In the genomic region with DNA sequence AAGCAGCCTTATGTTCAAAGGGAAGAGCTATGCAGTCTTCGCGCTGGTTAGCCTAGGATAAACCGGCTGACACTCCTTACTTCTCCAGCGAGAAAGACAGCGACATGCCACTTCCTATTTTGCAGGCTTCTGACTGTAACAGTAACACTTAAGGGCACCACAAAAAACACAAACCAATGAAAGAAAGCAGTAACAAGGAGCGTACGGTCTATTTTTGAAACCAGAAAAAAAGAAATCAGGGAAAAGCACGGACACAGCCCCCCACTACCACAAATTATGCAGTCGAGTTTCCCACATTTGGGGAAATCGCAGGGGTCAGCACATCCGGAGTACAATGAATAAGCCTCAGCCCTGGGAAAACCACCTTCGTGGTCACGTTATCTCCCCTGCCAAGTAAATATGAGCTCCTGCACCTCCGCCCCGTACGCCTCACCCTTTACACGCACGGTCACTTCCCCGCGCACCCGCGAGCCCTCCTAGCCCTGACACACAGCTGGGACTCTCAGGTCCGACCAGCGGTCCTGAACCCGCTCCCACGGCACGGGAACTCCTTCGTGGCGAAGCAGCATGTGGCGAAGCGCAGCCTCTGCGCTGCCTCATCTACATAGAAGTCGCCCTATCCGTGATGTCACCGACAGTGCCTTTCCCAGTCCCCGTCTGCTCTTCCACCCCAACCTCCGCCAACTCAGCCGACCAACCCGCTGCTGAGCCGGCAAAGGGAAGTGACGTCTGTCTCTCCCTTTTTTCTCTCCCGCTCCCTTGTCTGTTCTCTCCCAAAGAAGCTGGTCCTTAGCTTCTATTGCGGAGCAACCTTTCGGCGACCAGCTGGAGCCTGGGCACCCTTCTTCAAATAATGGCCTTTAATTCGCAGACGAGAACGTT, we compare ENCODE assay signal across 8 cellular contexts. TPM values are rescaled to one million over a fixed set of nuclear protein-coding genes. Genes with fewer than 3 reads are reported as not detected.
A peak's percentile ranks its signal among the peaks of the same experiment; 100 is the strongest.
DNase-seq lines count a peak whose midpoint lies in the region; ATAC-seq and TF ChIP-seq lines count a peak whose summit lies in the region.

No MANE protein-coding gene starts in this region.

- peak overlapping the region; percentile 75 for H3K4me3 Mint-ChIP-seq in activated CD8-positive, alpha-beta memory T cell treated with anti-CD3 and anti-CD28 coated beads, Interleukin-2, amount 10 ng/mL, durations not matched to agents 7 days and 5 days
- peak overlapping the region; percentile 85 to 93 for H3K4me3 Mint-ChIP-seq in effector memory CD8-positive, alpha-beta T cell
- H3K4me3 Mint-ChIP-seq in memory B cell = peak overlapping the region; percentile 83

- peak; percentile 99 to 100 for DNase-seq in NCI-H526 (lab: John Stamatoyannopoulos, UW)
- DNase-seq in activated CD8-positive, alpha-beta memory T cell treated with anti-CD3 and anti-CD28 coated beads, Interleukin-2, amount 10 ng/mL, durations not matched to agents 7 days and 5 days = peak; percentile 89
- DNase-seq in effector memory CD8-positive, alpha-beta T cell = peak; percentile 57 to 71 (median 59)
- DNase-seq in memory B cell (ENCODE audit: low spot score in 2 of 2) = peak; percentile 77 to 78
- DNase-seq in stimulated activated CD8-positive, alpha-beta memory T cell treated with anti-CD3 and anti-CD28 coated beads, Interleukin-12 subunit alpha, Interleukin-12 subunit beta, amount 100 ng/mL, for 24 hours (ENCODE audit: extremely low read depth) = peak; percentile 58
- no peak for DNase-seq in T1000 (lab: John Stamatoyannopoulos, UW)

- H3K9me3 Mint-ChIP-seq in activated CD8-positive, alpha-beta memory T cell treated with anti-CD3 and anti-CD28 coated beads, Interleukin-2, amount 10 ng/mL, durations not matched to agents 7 days and 5 days (ENCODE audit: low read depth) = no peaks in the 10 kb centered on the region
- no peaks in the 10 kb centered on the region for H3K9me3 Mint-ChIP-seq in effector memory CD8-positive, alpha-beta T cell
- no peaks in the 10 kb centered on the region for H3K9me3 Mint-ChIP-seq in memory B cell

- no peak for TF ChIP-seq CTCF in GM12875 (IDR thresholded peaks at IDR 0.05; ENCODE audit: borderline replicate concordance, insufficient read depth, low read depth, low read length)

- peaks cover 5% of the 10 kb centered on the region for H3K27me3 Mint-ChIP-seq in activated CD8-positive, alpha-beta memory T cell treated with anti-CD3 and anti-CD28 coated beads, Interleukin-2, amount 10 ng/mL, durations not matched to agents 7 days and 5 days
- H3K27me3 Mint-ChIP-seq in effector memory CD8-positive, alpha-beta T cell = no peaks in the 10 kb centered on the region
- H3K27me3 Mint-ChIP-seq in memory B cell = no peaks in the 10 kb centered on the region

- CTCF ChIA-PET in activated CD8-positive, alpha-beta memory T cell treated with anti-CD3 and anti-CD28 coated beads, Interleukin-2, amount 10 ng/mL, durations not matched to agents 7 days and 5 days (lab: Charles Lee) = no interaction called here

- no peaks in the 10 kb centered on the region for H3K36me3 Mint-ChIP-seq in activated CD8-positive, alpha-beta memory T cell treated with anti-CD3 and anti-CD28 coated beads, Interleukin-2, amount 10 ng/mL, durations not matched to agents 7 days and 5 days
- peaks cover 21% of the 10 kb centered on the region for H3K36me3 Mint-ChIP-seq in effector memory CD8-positive, alpha-beta T cell (ENCODE audit: insufficient read depth)
- no peaks in the 10 kb centered on the region for H3K36me3 Mint-ChIP-seq in memory B cell

- peak overlapping the region; percentile 93 for H3K27ac Mint-ChIP-seq in activated CD8-positive, alpha-beta memory T cell treated with anti-CD3 and anti-CD28 coated beads, Interleukin-2, amount 10 ng/mL, durations not matched to agents 7 days and 5 days
- H3K27ac Mint-ChIP-seq in effector memory CD8-positive, alpha-beta T cell = peak overlapping the region; percentile 99
- H3K27ac Mint-ChIP-seq in memory B cell = peak overlapping the region; percentile 100

- H3K4me3 ChIP-seq in GM12875 (ENCODE audit: low read depth, low read length) = peak overlapping the region; percentile 36

- peaks cover 29% of the 10 kb centered on the region for H3K4me1 Mint-ChIP-seq in activated CD8-positive, alpha-beta memory T cell treated with anti-CD3 and anti-CD28 coated beads, Interleukin-2, amount 10 ng/mL, durations not matched to agents 7 days and 5 days
- peaks cover 16 to 26% of the 10 kb centered on the region in 2 donors for H3K4me1 Mint-ChIP-seq in effector memory CD8-positive, alpha-beta T cell (ENCODE audit: low read depth in 2 of 2)
- H3K4me1 Mint-ChIP-seq in memory B cell = peaks cover 16% of the 10 kb centered on the region

- ATAC-seq in HG02840 (IDR thresholded peaks at IDR 0.05; ENCODE audit: low FRiP score, unreplicated experiment) = peak; percentile 73
- ATAC-seq in activated CD8-positive, alpha-beta memory T cell treated with anti-CD3 and anti-CD28 coated beads, Interleukin-2, amount 10 ng/mL, durations not matched to agents 7 days and 5 days = peak; percentile 76
- peak; percentile 73 for ATAC-seq in effector memory CD8-positive, alpha-beta T cell (replicated peaks)
- peak; percentile 75 for ATAC-seq in memory B cell (ENCODE audit: low read depth)

RNA-seq across cellular contexts. Expression of gene PPIAL4F, which starts 40.9 kb away (rescaled TPM):
- total RNA-seq in activated CD8-positive, alpha-beta memory T cell treated with anti-CD3 and anti-CD28 coated beads, Interleukin-2, amount 10 ng/mL, durations not matched to agents 7 days and 5 days = not detected
